Comparison of ENCODE assay signal across 9 cellular contexts in the genomic region with DNA sequence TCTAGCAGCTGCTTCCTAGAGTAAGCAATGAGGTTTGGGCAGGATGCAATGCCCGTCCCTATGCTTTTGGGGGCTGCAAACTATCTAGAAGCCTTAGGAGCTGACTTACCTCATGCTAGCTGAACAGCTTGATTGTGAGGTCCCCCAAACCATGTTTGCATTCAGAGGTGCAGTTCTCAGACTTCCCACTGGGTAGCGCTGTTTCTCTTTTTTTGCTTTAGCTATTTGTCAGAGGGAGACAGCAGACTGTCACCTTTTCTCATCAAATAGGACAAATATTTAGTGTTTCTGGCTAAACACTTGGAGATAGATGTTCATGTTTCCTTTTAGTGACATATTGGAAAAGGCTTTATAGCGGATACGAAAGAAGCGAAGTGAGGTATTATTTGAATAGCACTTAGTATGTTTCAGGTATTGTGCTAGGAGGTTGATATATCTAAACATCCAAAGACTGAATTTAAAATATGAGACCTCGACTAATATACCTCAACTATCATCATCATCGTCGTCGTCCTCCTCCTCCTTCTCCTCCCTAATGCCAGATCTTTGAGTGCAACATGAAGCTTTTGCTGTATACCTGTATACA. TPM values are rescaled to one million over a fixed set of nuclear protein-coding genes. Genes with fewer than 3 reads are reported as not detected.
A peak's percentile ranks its signal among the peaks of the same experiment; 100 is the strongest.
DNase-seq lines count a peak whose midpoint lies in the region; ATAC-seq and TF ChIP-seq lines count a peak whose summit lies in the region.
"Had no signal": no experiment of that assay in that cellular context is flagged by ENCODE, and none has a peak within 500 bp of the region (broad histone marks: within the 10 kb centered on the region; RNA-seq: fewer than 3 reads in every experiment).

No MANE protein-coding gene starts in this region.

- H3K4me3 Mint-ChIP-seq in CD14-positive monocyte, result no peak overlapping the region
- no peak overlapping the region for H3K4me3 Mint-ChIP-seq in activated CD4-positive, alpha-beta memory T cell treated with anti-CD3 and anti-CD28 coated beads for 36 hours
- H3K4me3 Mint-ChIP-seq in effector memory CD8-positive, alpha-beta T cell, result no peak overlapping the region
- H3K4me3 Mint-ChIP-seq: activated naive CD4-positive, alpha-beta T cell treated with anti-CD3 and anti-CD28 coated beads, Interleukin-2, amount 50 U/mL, for 24 hours had no signal

- peaks cover 0 to 2% (median 0%) of the 10 kb centered on the region in 7 donors for H3K9me3 Mint-ChIP-seq in CD14-positive monocyte
- no peaks in the 10 kb centered on the region for H3K9me3 Mint-ChIP-seq in activated CD4-positive, alpha-beta memory T cell treated with anti-CD3 and anti-CD28 coated beads for 36 hours
- no peaks in the 10 kb centered on the region for H3K9me3 Mint-ChIP-seq in effector memory CD8-positive, alpha-beta T cell
- H3K9me3 Mint-ChIP-seq: activated naive CD4-positive, alpha-beta T cell treated with anti-CD3 and anti-CD28 coated beads, Interleukin-2, amount 50 U/mL, for 24 hours had no signal

- peak; percentile 80 for ATAC-seq in HG03442 (IDR thresholded peaks at IDR 0.05; ENCODE audit: unreplicated experiment)
- ATAC-seq in effector memory CD8-positive, alpha-beta T cell (replicated peaks), result peak; percentile 79

- POLR2A ChIA-PET in activated CD4-positive, alpha-beta memory T cell treated with anti-CD3 and anti-CD28 coated beads for 36 hours (lab: Charles Lee), result no interaction called here

- TF ChIP-seq CTCF in CD14-positive monocyte (IDR thresholded peaks at IDR 0.05), result peak; percentile 93

- H3K36me3 Mint-ChIP-seq in CD14-positive monocyte, result peaks cover 0 to 2% of the 10 kb centered on the region in 2 donors
- H3K36me3 Mint-ChIP-seq in activated CD4-positive, alpha-beta memory T cell treated with anti-CD3 and anti-CD28 coated beads for 36 hours, result no peaks in the 10 kb centered on the region
- H3K36me3 Mint-ChIP-seq in effector memory CD8-positive, alpha-beta T cell (ENCODE audit: insufficient read depth), result no peaks in the 10 kb centered on the region
- H3K36me3 Mint-ChIP-seq: activated naive CD4-positive, alpha-beta T cell treated with anti-CD3 and anti-CD28 coated beads, Interleukin-2, amount 50 U/mL, for 24 hours had no signal

- DNase-seq in CD14-positive monocyte (ENCODE audit: low spot score) (peak; percentile 52), GM19240 (ENCODE audit: insufficient read length, low spot score) (peak; percentile 42), NCI-H69 (lab: John Stamatoyannopoulos, UW) (peak; percentile 52), midbrain (lab: John Stamatoyannopoulos, UW) (peak; percentile 87)
- DNase-seq in activated CD4-positive, alpha-beta memory T cell treated with anti-CD3 and anti-CD28 coated beads for 36 hours, result peak; percentile 84
- DNase-seq in effector memory CD8-positive, alpha-beta T cell, result peak; percentile 73 to 81 (median 75)
- peak; percentile 94 for DNase-seq in stimulated activated CD8-positive, alpha-beta memory T cell treated with anti-CD3 and anti-CD28 coated beads, Interleukin-4, amount 100 ng/mL, for 48 hours

- H3K27me3 Mint-ChIP-seq in CD14-positive monocyte (ENCODE audit: low read depth in 3 of 3), result peaks cover 1 to 4% (median 2%) of the 10 kb centered on the region in 3 donors
- peaks cover 13% of the 10 kb centered on the region for H3K27me3 Mint-ChIP-seq in activated CD4-positive, alpha-beta memory T cell treated with anti-CD3 and anti-CD28 coated beads for 36 hours
- H3K27me3 Mint-ChIP-seq in effector memory CD8-positive, alpha-beta T cell, result peaks cover 40 to 52% of the 10 kb centered on the region in 2 donors
- H3K27me3 Mint-ChIP-seq: activated naive CD4-positive, alpha-beta T cell treated with anti-CD3 and anti-CD28 coated beads, Interleukin-2, amount 50 U/mL, for 24 hours had no signal

- H3K4me1 Mint-ChIP-seq in CD14-positive monocyte, result peaks cover 37% of the 10 kb centered on the region
- no peaks in the 10 kb centered on the region for H3K4me1 Mint-ChIP-seq in activated CD4-positive, alpha-beta memory T cell treated with anti-CD3 and anti-CD28 coated beads for 36 hours (ENCODE audit: low read depth)
- peaks cover 0 to 2% of the 10 kb centered on the region in 2 donors for H3K4me1 Mint-ChIP-seq in effector memory CD8-positive, alpha-beta T cell (ENCODE audit: low read depth in 2 of 2)

- intact Hi-C loops in CD14-positive monocyte (cut with micrococcal nuclease), result loop anchor here (2.0 to 10.0 kb wide), 4 partner anchors 73 to 333 kb away; partner anchors contain the start of genes KLHL2 (in 2 of the 2) and MSMO1 (in 1 of the 2)
- intact Hi-C loops in activated CD4-positive, alpha-beta memory T cell treated with anti-CD3 and anti-CD28 coated beads for 36 hours (cut with micrococcal nuclease), result loop anchor here (1.0 to 5.0 kb wide), 4 partner anchors 76 to 333 kb away; partner anchors contain the start of gene KLHL2

- CTCF ChIA-PET in activated CD4-positive, alpha-beta memory T cell treated with anti-CD3 and anti-CD28 coated beads for 36 hours (lab: Charles Lee), result interaction anchor here (0.6 to 5.1 kb wide), 58 partner anchors 8 to 409 kb away, joined by 3 to 55 read pairs (median 4); partner anchors contain the start of genes CPE, MSMO1 and TMEM192

- peak overlapping the region in 5 of 7 donors; percentile 26 to 64 (median 30) for H3K27ac Mint-ChIP-seq in CD14-positive monocyte
- no peak overlapping the region for H3K27ac Mint-ChIP-seq in activated CD4-positive, alpha-beta memory T cell treated with anti-CD3 and anti-CD28 coated beads for 36 hours
- H3K27ac Mint-ChIP-seq in effector memory CD8-positive, alpha-beta T cell, result no peak overlapping the region
- H3K27ac Mint-ChIP-seq: activated naive CD4-positive, alpha-beta T cell treated with anti-CD3 and anti-CD28 coated beads, Interleukin-2, amount 50 U/mL, for 24 hours had no signal

RNA-seq across cellular contexts. Expression of gene TMEM192, which starts 18.7 kb away (rescaled TPM):
- polyA plus RNA-seq in CD14-positive monocyte, result 10 to 100 TPM; 15.5 to 22.4 TPM
- 1 to 10 TPM; 8.8 to 9.0 TPM for total RNA-seq in activated CD4-positive, alpha-beta memory T cell treated with anti-CD3 and anti-CD28 coated beads for 36 hours

Comparison
In these comparisons a context has a peak if more than half of its experiments do, and no peak if none do; other contexts are left out.
1. Peak in every context shown above with its lines: DNase-seq and ATAC-seq.
2. DNase-seq: peak in every context shown above with its lines; median percentile 94 in stimulated activated CD8-positive, alpha-beta memory T cell treated with anti-CD3 and anti-CD28 coated beads, Interleukin-4, amount 100 ng/mL, for 48 hours; 87 in midbrain; 84 in activated CD4-positive, alpha-beta memory T cell treated with anti-CD3 and anti-CD28 coated beads for 36 hours; 75 in effector memory CD8-positive, alpha-beta T cell; 52 in CD14-positive monocyte; 52 in NCI-H69; 42 in GM19240.
3. H3K27ac Mint-ChIP-seq: peak in CD14-positive monocyte (5 of 7); none in activated CD4-positive, alpha-beta memory T cell treated with anti-CD3 and anti-CD28 coated beads for 36 hours (single experiment) and effector memory CD8-positive, alpha-beta T cell (0 of 2).